Comparison of ENCODE assay signal across 1 cellular context in the genomic region with DNA sequence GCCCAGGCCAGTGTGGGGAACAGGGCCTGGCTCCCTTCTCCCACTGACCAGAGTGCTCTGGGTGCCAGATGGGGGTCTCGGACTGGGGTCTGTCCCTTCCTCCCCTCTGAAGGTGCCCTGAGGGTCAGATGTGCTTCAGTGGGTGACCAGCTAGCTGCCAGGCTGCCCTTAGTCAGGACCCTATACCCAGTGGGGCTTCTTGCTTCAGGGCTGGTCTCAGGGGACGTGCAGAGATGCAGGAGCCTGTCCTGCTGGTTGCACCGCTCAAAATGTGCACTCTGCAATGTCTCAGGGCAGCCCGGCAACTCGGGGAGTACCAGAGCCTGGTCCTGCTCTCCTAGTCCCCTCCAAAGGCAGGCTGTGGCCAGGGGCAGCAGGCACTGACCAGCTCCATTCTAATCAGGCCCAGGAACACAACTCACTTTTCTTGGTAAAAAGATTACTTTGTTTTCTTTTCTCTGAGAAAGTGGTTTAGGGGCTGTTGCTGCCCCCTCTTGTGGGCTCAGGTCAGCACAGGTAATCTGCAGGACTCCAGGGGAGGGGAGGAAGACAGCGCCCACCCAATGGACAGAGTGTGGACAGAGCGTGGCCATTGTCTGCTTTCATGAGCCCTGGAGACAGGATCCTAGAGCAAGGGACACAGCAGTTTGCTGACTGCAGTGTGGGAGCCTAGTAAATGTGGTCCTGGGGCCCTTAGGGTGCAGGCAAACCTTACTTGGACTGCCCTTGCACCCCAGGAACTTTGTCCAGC.
TF ChIP-seq lines count a peak whose summit lies in the region.

No MANE protein-coding gene starts in this region.

TF ChIP-seq in K562, 482 proteins besides CTCF, POLR2A, EP300 and RAD21 (continued from another document and continues in another):
- TF ChIP-seq NELFE (IDR thresholded peaks at IDR 0.05; ENCODE audit: insufficient read depth, insufficient read length) (no peak), POLR3G (IDR thresholded peaks at IDR 0.05; ENCODE audit: extremely low read depth, insufficient read length, insufficient replicate concordance) (no peak), NFYB (IDR thresholded peaks at IDR 0.05; ENCODE audit: extremely low read depth, insufficient read length) (no peak), THRA (IDR thresholded peaks at IDR 0.05) (no peak), SUPT5H (IDR thresholded peaks at IDR 0.05) (peak; percentile 84), XRCC4 (IDR thresholded peaks at IDR 0.05; ENCODE audit: extremely low read depth, insufficient read depth, insufficient read length) (no peak), OTX1 (CRISPR knock-in tag; IDR thresholded peaks at IDR 0.05) (peak; percentile 13; the same call in 1 of the 2 replicates), HMG20B (CRISPR knock-in tag; IDR thresholded peaks at IDR 0.05) (0 out of 2 replicates have a peak, but pooled peaks have one; percentile 80), POLR3A (IDR thresholded peaks at IDR 0.05; ENCODE audit: borderline replicate concordance, extremely low read depth, insufficient read depth, insufficient read length) (no peak), MAX (CRISPR knock-in tag; IDR thresholded peaks at IDR 0.05) (peak; percentile 37; the same call in 1 of the 2 replicates), CEBPG (CRISPR knock-in tag; IDR thresholded peaks at IDR 0.05) (0 out of 2 replicates have a peak, but pooled peaks have one; percentile 16), CEBPG (tag; conservative IDR thresholded peaks at IDR 0.05 in 1 of 2, IDR thresholded peaks at IDR 0.05 in 1 of 2) (no peak), ZNF77 (CRISPR knock-in tag; IDR thresholded peaks at IDR 0.05) (peak; percentile 8; the same call in 1 of the 2 replicates), RBM39 (optimal IDR thresholded peaks at IDR 0.05; ENCODE audit: low read depth, low read length) (peak; percentile 55), ELF4 (CRISPR knock-in tag; IDR thresholded peaks at IDR 0.05) (0 out of 2 replicates have a peak, but pooled peaks have one; percentile 51), FOS (IDR thresholded peaks at IDR 0.05; ENCODE audit: extremely low read depth, insufficient read length) (no peak), CREBBP (IDR thresholded peaks at IDR 0.05; ENCODE audit: low read depth, low read length) (no peak), ZFPM2 (CRISPR knock-in tag; IDR thresholded peaks at IDR 0.05) (no peak; the same call in 1 of the 2 replicates), PHF20 (IDR thresholded peaks at IDR 0.05; ENCODE audit: partially characterized antibody) (no peak), ZBTB7A (IDR thresholded peaks at IDR 0.05; ENCODE audit: borderline replicate concordance, control insufficient read depth, low read depth, low read length) (peak; percentile 33; the same call in 1 of the 2 replicates), ZHX1 (conservative IDR thresholded peaks at IDR 0.05; ENCODE audit: low read length) (peak; percentile 7; the same call in 1 of the 2 replicates), CREM (IDR thresholded peaks at IDR 0.05; ENCODE audit: low read depth) (no peak), HIVEP1 (CRISPR knock-in tag; IDR thresholded peaks at IDR 0.05) (no peak), ARID1B (IDR thresholded peaks at IDR 0.05) (no peak), PKNOX1 (IDR thresholded peaks at IDR 0.05) (no peak), RBM14 (IDR thresholded peaks at IDR 0.05; ENCODE audit: borderline replicate concordance, insufficient read depth, low read depth, low read length) (no peak), HNRNPH1 (optimal IDR thresholded peaks at IDR 0.05; ENCODE audit: low read depth, low read length) (no peak), THRB (CRISPR knock-in tag; conservative IDR thresholded peaks at IDR 0.05) (peak; percentile 89), POLR2AphosphoS2 (IDR thresholded peaks at IDR 0.05; ENCODE audit: low read length) (peak; percentile 98), NRF1 (conservative IDR thresholded peaks at IDR 0.05 in 1 of 2, IDR thresholded peaks at IDR 0.05 in 1 of 2) (0 out of 4 replicates have a peak, but pooled peaks of 1 of the 2 experiments have one; percentile 7), CBX3 (IDR thresholded peaks at IDR 0.05; ENCODE audit: borderline replicate concordance in 1 of 2, low read length in 2 of 2) (peak in 1 of 2 experiments; percentile 14; a peak in 1 of 3 replicates), SMAD2 (IDR thresholded peaks at IDR 0.05; ENCODE audit: low read depth, low read length) (no peak), MYC (IDR thresholded peaks at IDR 0.05; ENCODE audit: low read depth, low read length) (no peak), MYC (CRISPR knock-in tag; IDR thresholded peaks at IDR 0.05; ENCODE audit: borderline replicate concordance, low read depth) (0 out of 2 replicates have a peak, but pooled peaks have one; percentile 14), HDAC1 (IDR thresholded peaks at IDR 0.05) (no peak), ARNT (IDR thresholded peaks at IDR 0.05) (no peak), RFX5 (IDR thresholded peaks at IDR 0.05; ENCODE audit: low read depth, low read length) (no peak), RB1 (IDR thresholded peaks at IDR 0.05; ENCODE audit: low read depth) (0 out of 2 replicates have a peak, but pooled peaks have one; percentile 37), ZNF277 (CRISPR knock-in tag; IDR thresholded peaks at IDR 0.05; ENCODE audit: borderline replicate concordance) (no peak)
- TF ChIP-seq, protein P1, sequence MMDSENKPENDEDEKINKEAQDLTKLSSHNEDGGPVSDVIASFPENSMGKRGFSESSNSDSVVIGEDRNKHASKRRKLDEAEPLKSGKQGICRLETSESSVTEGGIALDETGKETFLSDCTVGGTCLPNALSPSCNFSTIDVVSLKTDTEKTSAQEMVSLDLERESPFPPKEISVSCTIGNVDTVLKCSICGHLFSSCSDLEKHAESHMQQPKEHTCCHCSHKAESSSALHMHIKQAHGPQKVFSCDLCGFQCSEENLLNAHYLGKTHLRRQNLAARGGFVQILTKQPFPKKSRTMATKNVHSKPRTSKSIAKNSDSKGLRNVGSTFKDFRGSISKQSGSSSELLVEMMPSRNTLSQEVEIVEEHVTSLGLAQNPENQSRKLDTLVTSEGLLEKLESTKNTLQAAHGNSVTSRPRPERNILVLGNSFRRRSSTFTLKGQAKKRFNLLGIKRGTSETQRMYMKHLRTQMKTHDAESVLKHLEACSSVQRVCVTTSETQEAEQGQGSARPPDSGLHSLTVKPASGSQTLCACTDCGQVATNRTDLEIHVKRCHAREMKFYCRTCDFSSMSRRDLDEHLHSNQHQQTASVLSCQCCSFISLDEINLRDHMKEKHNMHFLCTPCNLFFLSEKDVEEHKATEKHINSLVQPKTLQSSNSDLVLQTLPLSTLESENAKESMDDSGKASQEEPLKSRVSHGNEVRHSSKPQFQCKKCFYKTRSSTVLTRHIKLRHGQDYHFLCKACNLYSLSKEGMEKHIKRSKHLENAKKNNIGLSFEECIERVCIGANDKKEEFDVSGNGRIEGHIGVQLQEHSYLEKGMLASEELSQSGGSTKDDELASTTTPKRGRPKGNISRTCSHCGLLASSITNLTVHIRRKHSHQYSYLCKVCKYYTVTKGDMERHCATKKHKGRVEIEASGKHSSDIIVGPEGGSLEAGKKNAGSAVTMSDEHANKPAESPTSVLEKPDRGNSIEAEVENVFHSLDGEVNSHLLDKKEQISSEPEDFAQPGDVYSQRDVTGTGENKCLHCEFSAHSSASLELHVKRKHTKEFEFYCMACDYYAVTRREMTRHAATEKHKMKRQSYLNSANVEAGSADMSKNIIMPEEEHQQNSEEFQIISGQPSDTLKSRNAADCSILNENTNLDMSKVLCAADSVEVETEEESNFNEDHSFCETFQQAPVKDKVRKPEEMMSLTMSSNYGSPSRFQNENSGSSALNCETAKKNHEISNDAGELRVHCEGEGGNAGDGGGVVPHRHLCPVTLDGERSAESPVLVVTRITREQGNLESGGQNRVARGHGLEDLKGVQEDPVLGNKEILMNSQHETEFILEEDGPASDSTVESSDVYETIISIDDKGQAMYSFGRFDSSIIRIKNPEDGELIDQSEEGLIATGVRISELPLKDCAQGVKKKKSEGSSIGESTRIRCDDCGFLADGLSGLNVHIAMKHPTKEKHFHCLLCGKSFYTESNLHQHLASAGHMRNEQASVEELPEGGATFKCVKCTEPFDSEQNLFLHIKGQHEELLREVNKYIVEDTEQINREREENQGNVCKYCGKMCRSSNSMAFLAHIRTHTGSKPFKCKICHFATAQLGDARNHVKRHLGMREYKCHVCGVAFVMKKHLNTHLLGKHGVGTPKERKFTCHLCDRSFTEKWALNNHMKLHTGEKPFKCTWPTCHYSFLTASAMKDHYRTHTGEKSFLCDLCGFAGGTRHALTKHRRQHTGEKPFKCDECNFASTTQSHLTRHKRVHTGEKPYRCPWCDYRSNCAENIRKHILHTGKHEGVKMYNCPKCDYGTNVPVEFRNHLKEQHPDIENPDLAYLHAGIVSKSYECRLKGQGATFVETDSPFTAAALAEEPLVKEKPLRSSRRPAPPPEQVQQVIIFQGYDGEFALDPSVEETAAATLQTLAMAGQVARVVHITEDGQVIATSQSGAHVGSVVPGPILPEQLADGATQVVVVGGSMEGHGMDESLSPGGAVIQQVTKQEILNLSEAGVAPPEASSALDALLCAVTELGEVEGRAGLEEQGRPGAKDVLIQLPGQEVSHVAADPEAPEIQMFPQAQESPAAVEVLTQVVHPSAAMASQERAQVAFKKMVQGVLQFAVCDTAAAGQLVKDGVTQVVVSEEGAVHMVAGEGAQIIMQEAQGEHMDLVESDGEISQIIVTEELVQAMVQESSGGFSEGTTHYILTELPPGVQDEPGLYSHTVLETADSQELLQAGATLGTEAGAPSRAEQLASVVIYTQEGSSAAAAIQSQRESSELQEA (IDR thresholded peaks at IDR 0.05; ENCODE audit: low read depth) = no peak
- TF ChIP-seq, protein P2, sequence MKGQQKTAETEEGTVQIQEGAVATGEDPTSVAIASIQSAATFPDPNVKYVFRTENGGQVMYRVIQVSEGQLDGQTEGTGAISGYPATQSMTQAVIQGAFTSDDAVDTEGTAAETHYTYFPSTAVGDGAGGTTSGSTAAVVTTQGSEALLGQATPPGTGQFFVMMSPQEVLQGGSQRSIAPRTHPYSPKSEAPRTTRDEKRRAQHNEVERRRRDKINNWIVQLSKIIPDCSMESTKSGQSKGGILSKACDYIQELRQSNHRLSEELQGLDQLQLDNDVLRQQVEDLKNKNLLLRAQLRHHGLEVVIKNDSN (CRISPR knock-in tag; IDR thresholded peaks at IDR 0.05) = peak; percentile 34
